ENCODE assay signal across 28 cellular contexts in genomic region chr10:926075-926698, GRCh38. TPM values are rescaled to one million over a fixed set of nuclear protein-coding genes. Genes with fewer than 3 reads are reported as not detected.
DNase-seq lines count a peak whose midpoint lies in the region; ATAC-seq and TF ChIP-seq lines count a peak whose summit lies in the region.
"Had no signal": no experiment of that assay in that cellular context is flagged by ENCODE, and none has a peak within 500 bp of the region (broad histone marks: within the 10 kb centered on the region; RNA-seq: fewer than 3 reads in every experiment).

No MANE protein-coding gene starts in this region.

- no peaks in the 10 kb centered on the region for H3K9me3 ChIP-seq in CD4-positive, alpha-beta T cell (ENCODE audit: control insufficient read depth, low read length)
- no peaks in the 10 kb centered on the region for H3K9me3 ChIP-seq in PC-3 (ENCODE audit: low read length)
- no peaks in the 10 kb centered on the region for H3K9me3 ChIP-seq in osteoblast (ENCODE audit: low read depth, low read length)
- H3K9me3 ChIP-seq in MM.1S (replicated peaks; ENCODE audit: insufficient read depth, low read length): no peaks in the 10 kb centered on the region
- H3K9me3 ChIP-seq: SJSA1 had no signal

- no peaks in the 10 kb centered on the region for H3K27me3 ChIP-seq in CD4-positive, alpha-beta T cell (ENCODE audit: control insufficient read depth, insufficient read depth, low read length)
- no peaks in the 10 kb centered on the region for H3K27me3 ChIP-seq in PC-3 (ENCODE audit: low read length)
- no peaks in the 10 kb centered on the region for H3K27me3 ChIP-seq in osteoblast (ENCODE audit: insufficient read depth, low read length)
- no peaks in the 10 kb centered on the region for H3K27me3 ChIP-seq in MM.1S (replicated peaks; ENCODE audit: insufficient read depth, low read length)
- H3K27me3 ChIP-seq: dorsolateral prefrontal cortex, SJSA1 had no signal

- ATAC-seq in CD4-positive, alpha-beta T cell (ENCODE audit: poor library complexity): no peak
- ATAC-seq in PC-3 (peak; percentile 39), GM21529 (IDR thresholded peaks at IDR 0.05; ENCODE audit: unreplicated experiment) (no peak)
- ATAC-seq in activated CD8-positive, alpha-beta T cell treated with anti-CD3 and anti-CD28 coated beads, Interleukin-2, amount 10 ng/mL, durations not matched to agents 7 days and 5 days: no peak
- ATAC-seq: stimulated activated memory B cell treated with anti-CD40 and anti-IgM and Interleukin-4, amounts not matched to agents 10 μg/mL and 1 μg/mL and 100 μg/mL, for 72 hours; T-cell had no signal

- H3K4me3 Mint-ChIP-seq in CD4-positive, alpha-beta T cell: peak overlapping the region; percentile 6
- H3K4me3 Mint-ChIP-seq in endothelial cell (ENCODE audit: unreplicated experiment): peak overlapping the region; percentile 77
- H3K4me3 Mint-ChIP-seq in activated CD8-positive, alpha-beta T cell treated with anti-CD3 and anti-CD28 coated beads, Interleukin-2, amount 10 ng/mL, durations not matched to agents 7 days and 5 days: no peak overlapping the region
- H3K4me3 Mint-ChIP-seq: activated T-helper 1 cell treated with anti-CD3 and anti-CD28 coated beads, Interleukin-12 subunit alpha, Interleukin-12 subunit beta, Interleukin-2, Interleukin-4 antibody, amounts not matched to agents 30 ng/mL and 10 ng/mL and 1 ng/mL, durations not matched to agents 14 hours and 24 hours and 36 hours; central memory CD8-positive, alpha-beta T cell; memory B cell; stimulated activated memory B cell treated with anti-CD40 and anti-IgM and Interleukin-4, amounts not matched to agents 10 μg/mL and 1 μg/mL and 100 μg/mL, for 72 hours had no signal

- no TSS peak for BruUV-seq in PC-3 (replicated peaks; lab: Mats Ljungman, UMichigan)

- H3K36me3 ChIP-seq in PC-3 (ENCODE audit: low read depth, low read length) (no peaks in the 10 kb centered on the region), osteoblast (ENCODE audit: insufficient read depth, low read length) (peaks cover 18% of the 10 kb centered on the region), MM.1S (replicated peaks; ENCODE audit: insufficient read depth, low read length) (peaks cover 4% of the 10 kb centered on the region; the same call in 1 of the 2 replicates)

- H3K79me2 ChIP-seq in PC-3 (ENCODE audit: low read length) (peaks cover 94% of the 10 kb centered on the region), osteoblast (ENCODE audit: insufficient read depth, low read length) (peaks cover 94% of the 10 kb centered on the region), MM.1S (ENCODE audit: low read length) (peaks cover 98% of the 10 kb centered on the region)

- no peaks in the 10 kb centered on the region for H3K27me3 Mint-ChIP-seq in CD4-positive, alpha-beta T cell
- H3K27me3 Mint-ChIP-seq in endothelial cell (ENCODE audit: unreplicated experiment): peaks cover 11% of the 10 kb centered on the region
- H3K27me3 Mint-ChIP-seq in activated CD8-positive, alpha-beta T cell treated with anti-CD3 and anti-CD28 coated beads, Interleukin-2, amount 10 ng/mL, durations not matched to agents 7 days and 5 days (ENCODE audit: low read depth): no peaks in the 10 kb centered on the region
- H3K27me3 Mint-ChIP-seq: activated naive CD4-positive, alpha-beta T cell treated with anti-CD3 and anti-CD28 coated beads, Interleukin-2, amount 50 U/mL, for 24 hours; central memory CD8-positive, alpha-beta T cell; memory B cell; stimulated activated memory B cell treated with anti-CD40 and anti-IgM and Interleukin-4, amounts not matched to agents 10 μg/mL and 1 μg/mL and 100 μg/mL, for 72 hours; T-cell had no signal

- H3K4me2 ChIP-seq in PC-3 (ENCODE audit: low read length) (no peak overlapping the region), osteoblast (ENCODE audit: insufficient read depth, low read length) (no peak overlapping the region), MM.1S (ENCODE audit: low read depth, low read length) (no peak overlapping the region)
- H3K4me2 ChIP-seq: smooth muscle cell had no signal

- peaks cover 69% of the 10 kb centered on the region for H4K20me1 ChIP-seq in PC-3 (ENCODE audit: low read length)
- H4K20me1 ChIP-seq in osteoblast (ENCODE audit: insufficient read depth, low read length): peaks cover 87% of the 10 kb centered on the region
- H4K20me1 ChIP-seq in MM.1S (ENCODE audit: insufficient read depth, low read length): peaks cover 89% of the 10 kb centered on the region

- peaks cover 4% of the 10 kb centered on the region for H3F3A ChIP-seq in PC-3 (ENCODE audit: low read length, unreplicated experiment)
- peaks cover 12% of the 10 kb centered on the region for H3F3A ChIP-seq in MM.1S (ENCODE audit: insufficient read depth, low read length)

- no peak for DNase-seq in CD4-positive, alpha-beta T cell
- DNase-seq in PC-3: no peak
- DNase-seq in endothelial cell (ENCODE audit: low spot score): no peak
- DNase-seq in osteoblast (ENCODE audit: insufficient read length, low spot score, missing footprints): peak; percentile 10
- no peak for DNase-seq in AG08395 (ENCODE audit: low spot score)
- no peak for DNase-seq in activated CD8-positive, alpha-beta T cell treated with anti-CD3 and anti-CD28 coated beads, Interleukin-2, amount 10 ng/mL, durations not matched to agents 7 days and 5 days
- no peak for DNase-seq in MM.1S
- DNase-seq: activated CD8-positive, alpha-beta memory T cell treated with anti-CD3 and anti-CD28 coated beads for 24 hours; C1 segment of cervical spinal cord; dorsolateral prefrontal cortex; Karpas-422; kidney glomerular epithelial cell; NCI-H1048; NCI-H1694 treated with DMSO at 0.1 percent for 48 hours; NCI-H2171; NCI-H524 treated with DMSO at 0.1 percent for 48 hours; nucleus accumbens; stimulated activated CD4-positive, alpha-beta T cell treated with anti-CD3 and anti-CD28 coated beads, Interleukin-2, amount 100 ng/mL, for 48 hours; T-cell had no signal

- H2AFZ ChIP-seq in PC-3 (ENCODE audit: low read length) (no peak overlapping the region), osteoblast (ENCODE audit: low read length) (no peak overlapping the region), MM.1S (ENCODE audit: low read length) (no peak overlapping the region)

- intact Hi-C loops in CD4-positive, alpha-beta T cell (cut with DNase I, micrococcal nuclease): no loop called here
- intact Hi-C loops in PC-3 (cut with micrococcal nuclease): no loop called here

- no peaks in the 10 kb centered on the region for H3K9me3 Mint-ChIP-seq in CD4-positive, alpha-beta T cell
- no peaks in the 10 kb centered on the region for H3K9me3 Mint-ChIP-seq in endothelial cell (ENCODE audit: unreplicated experiment)
- H3K9me3 Mint-ChIP-seq in activated CD8-positive, alpha-beta T cell treated with anti-CD3 and anti-CD28 coated beads, Interleukin-2, amount 10 ng/mL, durations not matched to agents 7 days and 5 days (ENCODE audit: insufficient read depth): no peaks in the 10 kb centered on the region
- H3K9me3 Mint-ChIP-seq: activated naive CD4-positive, alpha-beta T cell treated with anti-CD3 and anti-CD28 coated beads, Interleukin-2, amount 50 U/mL, for 24 hours; activated T-helper 1 cell treated with anti-CD3 and anti-CD28 coated beads, Interleukin-12 subunit alpha, Interleukin-12 subunit beta, Interleukin-2, Interleukin-4 antibody, amounts not matched to agents 30 ng/mL and 10 ng/mL and 1 ng/mL, durations not matched to agents 14 hours and 24 hours and 36 hours; central memory CD8-positive, alpha-beta T cell; memory B cell; stimulated activated memory B cell treated with anti-CD40 and anti-IgM and Interleukin-4, amounts not matched to agents 10 μg/mL and 1 μg/mL and 100 μg/mL, for 72 hours; T-cell had no signal

- H3K9ac ChIP-seq in PC-3 (ENCODE audit: low read length) (no peak overlapping the region), MM.1S (ENCODE audit: low read length) (no peak overlapping the region)

- no peak overlapping the region for H3K27ac ChIP-seq in CD4-positive, alpha-beta T cell (ENCODE audit: low read depth, low read length)
- H3K27ac ChIP-seq in PC-3 (ENCODE audit: low read length) (no peak overlapping the region), osteoblast (ENCODE audit: low read depth, low read length) (no peak overlapping the region), MM.1S (ENCODE audit: low read length) (no peak overlapping the region)
- H3K27ac ChIP-seq: dorsolateral prefrontal cortex, epithelial cell of prostate, SJSA1 had no signal

- CTCF ChIA-PET in CD4-positive, alpha-beta T cell (lab: Charles Lee): no interaction called here
- CTCF ChIA-PET in PC-3 (lab: Charles Lee): no interaction called here
- CTCF ChIA-PET in activated CD8-positive, alpha-beta T cell treated with anti-CD3 and anti-CD28 coated beads, Interleukin-2, amount 10 ng/mL, durations not matched to agents 7 days and 5 days (lab: Charles Lee): no interaction called here

- no peak for TF ChIP-seq CTCF in CD4-positive, alpha-beta T cell (IDR thresholded peaks at IDR 0.05)
- TF ChIP-seq CTCF in PC-3 (conservative IDR thresholded peaks at IDR 0.05; ENCODE audit: low read depth, low read length): no peak
- no peak for TF ChIP-seq CTCF in endothelial cell (IDR thresholded peaks at IDR 0.05; ENCODE audit: unreplicated experiment)
- TF ChIP-seq CTCF in osteoblast (IDR thresholded peaks at IDR 0.05; ENCODE audit: extremely low read depth, low read depth, low read length): no peak
- no peak for TF ChIP-seq CTCF in MM.1S (IDR thresholded peaks at IDR 0.05; ENCODE audit: low read length)

- peak overlapping the region; percentile 5 for H3K27ac Mint-ChIP-seq in CD4-positive, alpha-beta T cell
- H3K27ac Mint-ChIP-seq in endothelial cell (ENCODE audit: unreplicated experiment): peak overlapping the region; percentile 92
- no peak overlapping the region for H3K27ac Mint-ChIP-seq in activated CD8-positive, alpha-beta T cell treated with anti-CD3 and anti-CD28 coated beads, Interleukin-2, amount 10 ng/mL, durations not matched to agents 7 days and 5 days
- H3K27ac Mint-ChIP-seq: activated T-helper 1 cell treated with anti-CD3 and anti-CD28 coated beads, Interleukin-12 subunit alpha, Interleukin-12 subunit beta, Interleukin-2, Interleukin-4 antibody, amounts not matched to agents 30 ng/mL and 10 ng/mL and 1 ng/mL, durations not matched to agents 14 hours and 24 hours and 36 hours; memory B cell; stimulated activated memory B cell treated with anti-CD40 and anti-IgM and Interleukin-4, amounts not matched to agents 10 μg/mL and 1 μg/mL and 100 μg/mL, for 72 hours; T-cell had no signal

- POLR2A ChIA-PET in CD4-positive, alpha-beta T cell (lab: Charles Lee): no interaction called here
- POLR2A ChIA-PET in PC-3 (lab: Charles Lee; ENCODE audit: unreplicated experiment): no interaction called here
- POLR2A ChIA-PET in activated CD8-positive, alpha-beta T cell treated with anti-CD3 and anti-CD28 coated beads, Interleukin-2, amount 10 ng/mL, durations not matched to agents 7 days and 5 days (lab: Charles Lee): no interaction called here

- peaks cover 58% of the 10 kb centered on the region for H3K36me3 Mint-ChIP-seq in CD4-positive, alpha-beta T cell (ENCODE audit: low read depth)
- H3K36me3 Mint-ChIP-seq in endothelial cell (ENCODE audit: low read depth, unreplicated experiment): peaks cover 18% of the 10 kb centered on the region
- peaks cover 47% of the 10 kb centered on the region for H3K36me3 Mint-ChIP-seq in activated CD8-positive, alpha-beta T cell treated with anti-CD3 and anti-CD28 coated beads, Interleukin-2, amount 10 ng/mL, durations not matched to agents 7 days and 5 days (ENCODE audit: low read depth)

- peaks cover 14% of the 10 kb centered on the region for H3K4me1 ChIP-seq in PC-3 (ENCODE audit: insufficient read depth, low read length)
- H3K4me1 ChIP-seq in osteoblast (ENCODE audit: insufficient read depth, low read length): peaks cover 21% of the 10 kb centered on the region
- H3K4me1 ChIP-seq in MM.1S (ENCODE audit: low read length): peaks cover 11% of the 10 kb centered on the region

- no peaks in the 10 kb centered on the region for H3K9me2 ChIP-seq in PC-3 (replicated peaks; ENCODE audit: low read length)
- no peaks in the 10 kb centered on the region for H3K9me2 ChIP-seq in MM.1S (replicated peaks; ENCODE audit: insufficient read depth, low read length)

- H3K4me3 ChIP-seq in PC-3 (ENCODE audit: low read length) (no peak overlapping the region), osteoblast (ENCODE audit: insufficient read depth, low read length) (no peak overlapping the region), MM.1S (ENCODE audit: low read length) (no peak overlapping the region)
- H3K4me3 ChIP-seq: dorsolateral prefrontal cortex, SJSA1, smooth muscle cell had no signal

- peaks cover 76% of the 10 kb centered on the region for H3K4me1 Mint-ChIP-seq in CD4-positive, alpha-beta T cell (ENCODE audit: low read depth)
- H3K4me1 Mint-ChIP-seq in endothelial cell (ENCODE audit: unreplicated experiment): peaks cover 46% of the 10 kb centered on the region
- H3K4me1 Mint-ChIP-seq in activated CD8-positive, alpha-beta T cell treated with anti-CD3 and anti-CD28 coated beads, Interleukin-2, amount 10 ng/mL, durations not matched to agents 7 days and 5 days (ENCODE audit: low read depth): peaks cover 52% of the 10 kb centered on the region

RNA-seq across cellular contexts. Expression of gene LARP4B, which starts 5.3 kb away (rescaled TPM):
- total RNA-seq in CD4-positive, alpha-beta T cell: 10 to 100 TPM; 33.1 to 40.2 TPM
- total RNA-seq in PC-3 (2014; rRNA removed) (32.7 and 33.9 TPM in 2 replicates), endothelial cell (ENCODE audit: unreplicated experiment) (91.8 TPM), osteoblast (44.5 and 46.0 TPM in 2 replicates)
- total RNA-seq in activated CD8-positive, alpha-beta T cell treated with anti-CD3 and anti-CD28 coated beads, Interleukin-2, amount 10 ng/mL, durations not matched to agents 7 days and 5 days: 100 to 1,000 TPM; 107 to 108 TPM
